Comparison of ENCODE assay signal across 13 cellular contexts in the genomic region with DNA sequence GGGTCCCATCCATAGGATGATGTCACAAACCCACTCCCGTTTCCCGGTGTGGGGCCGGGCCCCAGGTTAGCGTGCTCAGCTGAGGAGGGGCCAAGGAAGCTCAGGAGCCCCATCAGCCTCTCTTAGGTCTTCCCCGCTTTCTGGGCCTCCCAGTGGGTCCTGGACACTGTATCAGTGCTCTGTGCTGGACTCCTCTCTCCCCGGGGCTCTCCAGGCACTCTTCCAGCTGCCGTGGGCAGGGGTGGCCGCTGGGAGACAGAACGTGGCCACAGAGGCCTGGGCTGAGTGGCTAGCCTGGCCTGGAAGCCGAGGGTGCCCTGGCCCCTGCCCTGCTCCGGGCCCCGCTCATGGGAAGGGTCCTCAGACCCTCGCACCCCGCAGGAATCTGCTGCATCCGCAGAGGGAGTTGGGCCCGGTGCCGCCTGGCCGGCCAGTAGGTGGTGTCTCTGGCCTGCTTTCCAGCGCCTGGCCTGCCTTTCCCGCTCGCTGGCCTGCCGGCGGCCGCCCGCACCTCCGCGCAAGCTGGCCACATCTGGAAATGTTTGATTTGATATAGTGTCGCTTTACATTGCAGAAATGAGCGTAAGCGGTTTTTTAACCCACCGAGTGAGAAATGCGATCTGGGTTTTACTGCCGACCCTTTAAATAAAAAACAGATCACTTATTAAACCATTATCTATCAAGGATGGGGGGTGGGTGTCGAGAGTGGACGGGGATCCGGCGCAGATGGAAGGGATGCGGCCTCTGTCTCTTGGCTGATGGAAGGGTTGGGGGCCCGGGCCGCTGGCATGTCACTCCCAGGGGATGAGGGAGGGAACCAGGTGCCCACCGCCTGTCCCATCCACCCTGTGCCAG.
A peak's percentile ranks its signal among the peaks of the same experiment; 100 is the strongest.
DNase-seq lines count a peak whose midpoint lies in the region; ATAC-seq and TF ChIP-seq lines count a peak whose summit lies in the region.
"Had no signal": no experiment of that assay in that cellular context is flagged by ENCODE, and none has a peak within 500 bp of the region (broad histone marks: within the 10 kb centered on the region; RNA-seq: fewer than 3 reads in every experiment).

No MANE protein-coding gene starts in this region.

- H3K27ac Mint-ChIP-seq in HFFc6 = no peak overlapping the region
- H3K27ac Mint-ChIP-seq: natural killer cell treated with Interleukin-12 subunit alpha and Interleukin-12 subunit beta and Interleukin-15 and Interleukin-18, amount 100 ng/mL, for 72 hours had no signal

- H3K27ac ChIP-seq in body of pancreas = peak overlapping the region in 1 of 4 donors; percentile 8
- no peak overlapping the region for H3K27ac ChIP-seq in spleen

- H3K9me3 Mint-ChIP-seq in HFFc6 = peaks cover 44% of the 10 kb centered on the region

- no peak for TF ChIP-seq POLR2A in body of pancreas (IDR thresholded peaks at IDR 0.05)
- TF ChIP-seq POLR2A in spleen (IDR thresholded peaks at IDR 0.05) = no peak

- peaks cover 3% of the 10 kb centered on the region for H3K27me3 Mint-ChIP-seq in HFFc6 (ENCODE audit: insufficient read depth)
- H3K27me3 Mint-ChIP-seq: natural killer cell treated with Interleukin-12 subunit alpha and Interleukin-12 subunit beta and Interleukin-15 and Interleukin-18, amount 100 ng/mL, for 72 hours had no signal

- TF ChIP-seq CTCF in HFFc6 (IDR thresholded peaks at IDR 0.05) (peak; percentile 26; the same call in 1 of the 2 replicates), body of pancreas (IDR thresholded peaks at IDR 0.05) (peak in 6 of 7 experiments; percentile 38 to 56 (median 48)), spleen (IDR thresholded peaks at IDR 0.05 in 8 of 11, conservative IDR thresholded peaks at IDR 0.05 in 3 of 11) (peak in 8 of 11 experiments; percentile 25 to 54 (median 40)), GM20000 (IDR thresholded peaks at IDR 0.05; ENCODE audit: extremely low read depth, missing control alignments) (no peak)

- intact Hi-C loops in body of pancreas (cut with DNase I) = loop anchor here (10.0 kb wide), 1 partner anchor 539 kb away; no protein-coding TSS in a partner anchor
- intact Hi-C loops in spleen (cut with DNase I; ENCODE audit: low total_unique reads) = no loop called here

- peaks cover 5% of the 10 kb centered on the region for H3K36me3 Mint-ChIP-seq in HFFc6 (ENCODE audit: low read depth)

- H3K36me3 ChIP-seq in body of pancreas (replicated peaks in 1 of 2; ENCODE audit: insufficient read depth in 1 of 2, low read depth in 2 of 2) (no peaks in the 10 kb centered on the region), spleen (no peaks in the 10 kb centered on the region)

- H3K4me3 ChIP-seq in body of pancreas (no peak overlapping the region), spleen (no peak overlapping the region)

- peaks cover 17% of the 10 kb centered on the region for H3K4me1 ChIP-seq in body of pancreas
- peaks cover 0 to 19% (median 8%) of the 10 kb centered on the region in 6 donors for H3K4me1 ChIP-seq in spleen

- peak; percentile 46 for ATAC-seq in body of pancreas
- ATAC-seq: natural killer cell treated with Interleukin-12 subunit alpha and Interleukin-12 subunit beta and Interleukin-15 and Interleukin-18, amount 100 ng/mL, for 72 hours had no signal

- DNase-seq in HFFc6 (no peak), body of pancreas (peak; percentile 28 to 57 (median 39)), left kidney (ENCODE audit: low read depth, low spot score) (peak; percentile 79), spleen (no peak), foreskin melanocyte (no peak), OCI-M2 (lab: John Stamatoyannopoulos, UW; ENCODE audit: unreplicated experiment) (no peak), GM20000 (ENCODE audit: low spot score) (no peak)
- no peak for DNase-seq in stimulated activated CD4-positive, alpha-beta T cell treated with anti-CD3 and anti-CD28 coated beads, Interleukin-2, amount 100 ng/mL, for 24 hours
- DNase-seq: activated gamma-delta T cell; DMS 273 treated with DMSO at 0.1 percent for 48 hours; NCI-H1694 treated with DMSO at 0.1 percent for 48 hours; stimulated activated CD4-positive, alpha-beta T cell treated with anti-CD3 and anti-CD28 coated beads, Interleukin-4, amount 100 ng/mL, for 4 hours had no signal

- H3K4me1 Mint-ChIP-seq in HFFc6 (ENCODE audit: low read depth) = no peaks in the 10 kb centered on the region

- H3K27me3 ChIP-seq in body of pancreas = no peaks in the 10 kb centered on the region
- H3K27me3 ChIP-seq in spleen (replicated peaks in 1 of 7) = peaks cover 0 to 20% (median 0%) of the 10 kb centered on the region in 7 donors

- no peak overlapping the region for H3K4me3 Mint-ChIP-seq in HFFc6
- H3K4me3 Mint-ChIP-seq: natural killer cell treated with Interleukin-12 subunit alpha and Interleukin-12 subunit beta and Interleukin-15 and Interleukin-18, amount 100 ng/mL, for 72 hours had no signal

- H3K9me3 ChIP-seq in body of pancreas (peaks cover 0 to 14% (median 0%) of the 10 kb centered on the region in 3 donors), spleen (peaks cover 7 to 17% (median 15%) of the 10 kb centered on the region in 8 donors)

- 32 to 35% methylated on average over 20 to 41 of the region's 41 CpGs for WGBS in body of pancreas, 2 donors
- 64 to 82% (median 69%) methylated on average over 31 to 41 of the region's 41 CpGs for WGBS in spleen, 5 donors

Comparison
In these comparisons a context has a peak if more than half of its experiments do, and no peak if none do; other contexts are left out.
1. DNase-seq: peak in body of pancreas (4 of 4) and left kidney (single experiment); none in HFFc6 (single experiment), spleen (single experiment), foreskin melanocyte (single experiment), OCI-M2 (single experiment), GM20000 (single experiment) and stimulated activated CD4-positive, alpha-beta T cell treated with anti-CD3 and anti-CD28 coated beads, Interleukin-2, amount 100 ng/mL, for 24 hours (0 of 2).